In genomic region chr7:66145404-66145843, GRCh38 we compare ENCODE assay signal across 1 cellular context.
TF ChIP-seq lines count a peak whose summit lies in the region.

No MANE protein-coding gene starts in this region.

TF ChIP-seq in IMR-90, 13 proteins besides CTCF, POLR2A, EP300 and RAD21 (continued from another document):
- TF ChIP-seq USF2 (IDR thresholded peaks at IDR 0.05; ENCODE audit: low read depth, low read length): no peak
- TF ChIP-seq SMC3 (IDR thresholded peaks at IDR 0.05; ENCODE audit: low read depth, low read length): no peak
- no peak for TF ChIP-seq FOS (IDR thresholded peaks at IDR 0.05; ENCODE audit: low read depth, low read length)
